28 cellular contexts compared by ENCODE assay signal in the genomic region with DNA sequence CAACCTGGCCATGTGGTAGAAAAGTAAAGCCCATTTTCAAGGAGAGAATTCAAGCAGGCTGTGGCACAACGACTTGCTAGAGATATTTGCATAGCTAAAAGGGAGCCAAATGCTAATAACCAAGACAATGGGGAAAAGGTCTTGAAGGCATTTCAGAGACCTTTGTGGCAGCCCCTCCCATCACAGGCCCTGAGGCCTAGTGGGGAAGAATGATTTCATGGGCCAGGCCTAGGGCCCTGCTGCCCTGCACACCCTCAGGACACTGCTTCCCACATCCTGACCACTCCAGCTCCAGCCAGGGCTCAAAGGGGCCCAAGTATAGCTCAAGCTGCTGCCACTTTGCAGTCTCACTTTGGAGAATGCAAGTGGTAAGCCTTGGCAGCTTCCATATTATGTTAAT.
"Had no signal": no experiment of that assay in that cellular context is flagged by ENCODE, and none has a peak within 500 bp of the region (broad histone marks: within the 10 kb centered on the region; RNA-seq: fewer than 3 reads in every experiment).

No MANE protein-coding gene starts in this region.

- H3K27me3 Mint-ChIP-seq: activated CD4-positive, alpha-beta memory T cell treated with anti-CD3 and anti-CD28 coated beads for 36 hours; activated CD4-positive, alpha-beta T cell treated with anti-CD3 and anti-CD28 coated beads for 36 hours; activated CD4-positive, alpha-beta T cell treated with anti-CD3 and anti-CD28 coated beads, Interleukin-2, amount 10 ng/mL, durations not matched to agents 24 days and 14 days; activated CD8-positive, alpha-beta memory T cell treated with anti-CD3 and anti-CD28 coated beads, Interleukin-2, amount 10 ng/mL, durations not matched to agents 7 days and 5 days; activated naive CD8-positive, alpha-beta T cell treated with anti-CD3 and anti-CD28 coated beads, Interleukin-2, amount 10 ng/mL, durations not matched to agents 7 days and 5 days; effector memory CD8-positive, alpha-beta T cell had no signal

- H3K4me1 Mint-ChIP-seq: brain had no signal

- DNase-seq: activated CD4-positive, alpha-beta memory T cell treated with anti-CD3 and anti-CD28 coated beads for 36 hours; activated CD4-positive, alpha-beta T cell treated with anti-CD3 and anti-CD28 coated beads for 36 hours; activated CD4-positive, alpha-beta T cell treated with anti-CD3 and anti-CD28 coated beads, Interleukin-2, amount 10 ng/mL, durations not matched to agents 24 days and 14 days; activated CD4-positive, CD25-positive, alpha-beta regulatory T cell; activated CD4-positive, CD25-positive, alpha-beta regulatory T cell treated with anti-CD3 and anti-CD28 coated beads, Interleukin-2, amount 50 U/mL, for 72 hours; activated CD8-positive, alpha-beta memory T cell treated with anti-CD3 and anti-CD28 coated beads, Interleukin-2, amount 10 ng/mL, durations not matched to agents 7 days and 5 days; activated CD8-positive, alpha-beta memory T cell treated with anti-CD3 and anti-CD28 coated beads, Interleukin-2, amount 50 U/mL, for 4 hours; activated CD8-positive, alpha-beta T cell treated with anti-CD3 and anti-CD28 coated beads, Interleukin-2, amount 10 ng/mL, durations not matched to agents 7 days and 5 days; activated effector memory CD4-positive, alpha-beta T cell treated with anti-CD3 and anti-CD28 coated beads, Interleukin-2, amount 50 U/mL, for 16 hours; activated naive CD4-positive, alpha-beta T cell treated with anti-CD3 and anti-CD28 coated beads, Interleukin-2, amount 10 ng/mL, durations not matched to agents 7 days and 5 days; activated naive CD8-positive, alpha-beta T cell treated with anti-CD3 and anti-CD28 coated beads, Interleukin-2, amount 10 ng/mL, durations not matched to agents 7 days and 5 days; activated T-cell treated with anti-CD3 and anti-CD28 coated beads, Interleukin-2, amount 50 U/mL, for 1 hour; activated T-cell treated with anti-CD3 and anti-CD28 coated beads, Interleukin-2, amount 50 U/mL, for 48 hours; caudate nucleus; cortex of kidney; dermis blood vessel endothelial cell; effector CD4-positive, alpha-beta T cell; effector memory CD8-positive, alpha-beta T cell; esophagus squamous epithelium; foreskin melanocyte; heart right ventricle; T-helper 1 cell; T-helper 17 cell had no signal

- H3K27me3 ChIP-seq: ascending aorta, esophagus squamous epithelium, gastroesophageal sphincter, heart right ventricle had no signal

- H3K4me3 ChIP-seq: ascending aorta, esophagus squamous epithelium, gastroesophageal sphincter, heart right ventricle had no signal

- ATAC-seq: activated CD8-positive, alpha-beta memory T cell treated with anti-CD3 and anti-CD28 coated beads, Interleukin-2, amount 10 ng/mL, durations not matched to agents 7 days and 5 days; activated CD8-positive, alpha-beta T cell treated with anti-CD3 and anti-CD28 coated beads, Interleukin-2, amount 10 ng/mL, durations not matched to agents 7 days and 5 days; effector memory CD8-positive, alpha-beta T cell; gastroesophageal sphincter; heart right ventricle; T-helper 17 cell had no signal

- H3K4me3 Mint-ChIP-seq: activated CD4-positive, alpha-beta memory T cell treated with anti-CD3 and anti-CD28 coated beads for 36 hours; activated CD4-positive, alpha-beta T cell treated with anti-CD3 and anti-CD28 coated beads for 36 hours; activated CD4-positive, alpha-beta T cell treated with anti-CD3 and anti-CD28 coated beads, Interleukin-2, amount 10 ng/mL, durations not matched to agents 24 days and 14 days; activated CD8-positive, alpha-beta memory T cell treated with anti-CD3 and anti-CD28 coated beads, Interleukin-2, amount 10 ng/mL, durations not matched to agents 7 days and 5 days; activated CD8-positive, alpha-beta T cell treated with anti-CD3 and anti-CD28 coated beads, Interleukin-2, amount 10 ng/mL, durations not matched to agents 7 days and 5 days; activated naive CD4-positive, alpha-beta T cell treated with anti-CD3 and anti-CD28 coated beads, Interleukin-2, amount 10 ng/mL, durations not matched to agents 7 days and 5 days; activated naive CD8-positive, alpha-beta T cell treated with anti-CD3 and anti-CD28 coated beads, Interleukin-2, amount 10 ng/mL, durations not matched to agents 7 days and 5 days; activated T-helper 1 cell treated with anti-CD3 and anti-CD28 coated beads, Interleukin-12 subunit alpha, Interleukin-12 subunit beta, Interleukin-2, Interleukin-4 antibody, amounts not matched to agents 30 ng/mL and 10 ng/mL and 1 ng/mL, durations not matched to agents 14 hours and 24 hours and 36 hours; brain; effector memory CD8-positive, alpha-beta T cell; T-helper 17 cell had no signal

- H3K27ac ChIP-seq: ascending aorta, gastroesophageal sphincter, heart right ventricle had no signal

- H3K4me1 ChIP-seq: ascending aorta, gastroesophageal sphincter had no signal

- H3K36me3 ChIP-seq: ascending aorta, esophagus squamous epithelium, gastroesophageal sphincter, heart right ventricle had no signal

- H3K36me3 Mint-ChIP-seq: brain had no signal

- H3K27ac Mint-ChIP-seq: activated CD4-positive, alpha-beta memory T cell treated with anti-CD3 and anti-CD28 coated beads for 36 hours; activated CD4-positive, alpha-beta T cell treated with anti-CD3 and anti-CD28 coated beads, Interleukin-2, amount 10 ng/mL, durations not matched to agents 24 days and 14 days; activated CD8-positive, alpha-beta memory T cell treated with anti-CD3 and anti-CD28 coated beads, Interleukin-2, amount 10 ng/mL, durations not matched to agents 7 days and 5 days; activated CD8-positive, alpha-beta T cell treated with anti-CD3 and anti-CD28 coated beads, Interleukin-2, amount 10 ng/mL, durations not matched to agents 7 days and 5 days; activated naive CD4-positive, alpha-beta T cell treated with anti-CD3 and anti-CD28 coated beads, Interleukin-2, amount 10 ng/mL, durations not matched to agents 7 days and 5 days; activated naive CD8-positive, alpha-beta T cell treated with anti-CD3 and anti-CD28 coated beads, Interleukin-2, amount 10 ng/mL, durations not matched to agents 7 days and 5 days; activated T-helper 1 cell treated with anti-CD3 and anti-CD28 coated beads, Interleukin-12 subunit alpha, Interleukin-12 subunit beta, Interleukin-2, Interleukin-4 antibody, amounts not matched to agents 30 ng/mL and 10 ng/mL and 1 ng/mL, durations not matched to agents 14 hours and 24 hours and 36 hours; activated T-helper 2 cell treated with anti-CD3 and anti-CD28 coated beads, Interferon-gamma antibody, Interleukin-2, Interleukin-4, amounts not matched to agents 10 μg/mL and 5 μg/mL and 100 μg/mL, durations not matched to agents 14 hours and 24 hours and 36 hours; brain; effector memory CD8-positive, alpha-beta T cell; T-helper 17 cell had no signal
